In genomic region chr14:69651653-69652052, GRCh38 we compare ENCODE assay signal across 10 cellular contexts. TPM values are rescaled to one million over a fixed set of nuclear protein-coding genes. Genes with fewer than 3 reads are reported as not detected.
DNase-seq lines count a peak whose midpoint lies in the region; ATAC-seq and TF ChIP-seq lines count a peak whose summit lies in the region.
"Had no signal": no experiment of that assay in that cellular context is flagged by ENCODE, and none has a peak within 500 bp of the region (broad histone marks: within the 10 kb centered on the region; RNA-seq: fewer than 3 reads in every experiment).

No MANE protein-coding gene starts in this region.

- peaks cover 53% of the 10 kb centered on the region for H3K4me1 Mint-ChIP-seq in MCF 10A (ENCODE audit: insufficient read depth, unreplicated experiment)

- no peak overlapping the region for H3K4me3 ChIP-seq in heart right ventricle
- H3K4me3 ChIP-seq in mucosa of stomach (ENCODE audit: low read length) = no peak overlapping the region
- H3K4me3 ChIP-seq in urinary bladder (ENCODE audit: low read depth, low read length) = no peak overlapping the region

- ATAC-seq in heart right ventricle (peak in 1 of 8 donors; percentile 27), left ventricle myocardium superior (no peak), HG03378 (IDR thresholded peaks at IDR 0.05; ENCODE audit: unreplicated experiment) (no peak)

- H3K4me1 ChIP-seq in heart right ventricle (peaks cover 36 to 100% (median 87%) of the 10 kb centered on the region in 9 donors), mucosa of stomach (ENCODE audit: control insufficient read depth, insufficient read depth, low read length) (peaks cover 81% of the 10 kb centered on the region), urinary bladder (ENCODE audit: insufficient read depth) (peaks cover 3% of the 10 kb centered on the region)

- H3K27me3 Mint-ChIP-seq in MCF 10A (ENCODE audit: insufficient read depth, unreplicated experiment) = no peaks in the 10 kb centered on the region

- no peak for TF ChIP-seq CTCF in heart right ventricle (IDR thresholded peaks at IDR 0.05)
- TF ChIP-seq CTCF in MCF 10A (IDR thresholded peaks at IDR 0.05; ENCODE audit: unreplicated experiment) = no peak

- H3K9me3 ChIP-seq in heart right ventricle = no peaks in the 10 kb centered on the region
- no peaks in the 10 kb centered on the region for H3K9me3 ChIP-seq in mucosa of stomach (ENCODE audit: control insufficient read depth, low read length)

- H3K27ac ChIP-seq in heart right ventricle (peak overlapping the region in 9 of 10 donors; percentile 35 to 91 (median 80)), urinary bladder (ENCODE audit: low read depth) (peak overlapping the region; percentile 5)
- H3K27ac ChIP-seq: KMS-11 had no signal

- WGBS in heart right ventricle, 2 donors = 41 to 42% methylated on average over 1 of the region's 1 CpG
- WGBS in urinary bladder = 84% methylated on average over 1 of the region's 1 CpG

- H3K36me3 ChIP-seq in heart right ventricle = no peaks in the 10 kb centered on the region
- H3K36me3 ChIP-seq in mucosa of stomach (ENCODE audit: control insufficient read depth, insufficient read depth, low read length) = no peaks in the 10 kb centered on the region
- H3K36me3 ChIP-seq in urinary bladder (ENCODE audit: insufficient read depth) = no peaks in the 10 kb centered on the region

- BruUV-seq in MCF 10A (replicated peaks; lab: Mats Ljungman, UMichigan) = no TSS peak

- no peaks in the 10 kb centered on the region for H3K9me3 Mint-ChIP-seq in MCF 10A (ENCODE audit: unreplicated experiment)

- H3K27me3 ChIP-seq in heart right ventricle (no peaks in the 10 kb centered on the region), mucosa of stomach (ENCODE audit: control insufficient read depth, insufficient read depth, low read length) (no peaks in the 10 kb centered on the region)

- POLR2A ChIA-PET in MCF 10A (lab: Yijun Ruan, JAX) = interaction anchor here (1.1 to 1.7 kb wide), 3 partner anchors 39 to 61 kb away, joined by 3 to 8 read pairs (median 3); no protein-coding TSS in a partner anchor

- H3K9ac ChIP-seq in mucosa of stomach (ENCODE audit: low read length) = peak overlapping the region; percentile 26
- H3K9ac ChIP-seq: KMS-11 had no signal

- no peak overlapping the region for H3K4me3 Mint-ChIP-seq in MCF 10A (ENCODE audit: unreplicated experiment)

- peak overlapping the region; percentile 32 for H3K27ac Mint-ChIP-seq in MCF 10A (ENCODE audit: low read depth, unreplicated experiment)

- CTCF ChIA-PET in MCF 10A (lab: Yijun Ruan, JAX) = interaction anchor here (0.6 kb wide), 1 partner anchor 15 kb away, joined by 4 read pairs; no protein-coding TSS in a partner anchor

- intact Hi-C loops in heart right ventricle (cut with DNase I) (loop anchor here in 4 of 10 donors (5.0 kb wide), 3 partner anchors 34 to 66 kb away; partner anchors contain the start of gene SUSD6 (in 2 of the 4)), left ventricle myocardium superior (cut with micrococcal nuclease) (no loop called here), MCF 10A (cut with micrococcal nuclease) (loop anchor here (10.0 kb wide), 1 partner anchor 63 kb away; no protein-coding TSS in a partner anchor)

- no peak for DNase-seq in heart right ventricle
- no peak for DNase-seq in left ventricle myocardium superior
- DNase-seq in MCF 10A (ENCODE audit: unreplicated experiment) = peak; percentile 33
- no peak for DNase-seq in HPDE6-E6E7 (ENCODE audit: extremely low spot score)
- no peak for DNase-seq in NCI-H1417 treated with DMSO at 0.1 percent for 48 hours (lab: John Stamatoyannopoulos, UW)
- DNase-seq: stimulated activated CD4-positive, alpha-beta T cell treated with anti-CD3 and anti-CD28 coated beads, Interleukin-4, amount 100 ng/mL, for 24 hours had no signal

- peaks cover 11% of the 10 kb centered on the region for H3K36me3 Mint-ChIP-seq in MCF 10A (ENCODE audit: insufficient read depth, unreplicated experiment)

RNA-seq across cellular contexts. Expression of gene SUSD6, which starts 40.3 kb away (rescaled TPM):
- total RNA-seq in heart right ventricle (10 to 100 TPM; 18.0 to 46.3 (median 25.5) TPM), left ventricle myocardium superior (21.4 TPM), MCF 10A (2022) (27.7 and 32.1 TPM in 2 replicates), urinary bladder (12.5 TPM)
- polyA plus RNA-seq in heart right ventricle (1 to 10 TPM; 5.9 to 8.4 TPM), urinary bladder (20.0 TPM)
